Comparison of ENCODE assay signal across 25 cellular contexts in genomic region chr15:50669611-50670010, GRCh38.
"Had no signal": no experiment of that assay in that cellular context is flagged by ENCODE, and none has a peak within 500 bp of the region (broad histone marks: within the 10 kb centered on the region; RNA-seq: fewer than 3 reads in every experiment).

No MANE protein-coding gene starts in this region.

- H3K27me3 ChIP-seq: ascending aorta, breast epithelium, cardiac muscle cell, colonic mucosa, esophagus squamous epithelium had no signal

- H3K4me1 ChIP-seq: ascending aorta, breast epithelium, colonic mucosa had no signal

- ATAC-seq: activated CD4-positive, alpha-beta T cell treated with anti-CD3 and anti-CD28 coated beads for 36 hours; activated T-cell treated with anti-CD3 and anti-CD28 coated beads, Interleukin-2, amount 50 U/mL, for 4 hours; activated T-helper 17 cell treated with anti-CD3 and anti-CD28 coated beads, Interleukin-2, amount 50 U/mL, for 72 hours had no signal

- H3K9me3 Mint-ChIP-seq: activated CD4-positive, alpha-beta memory T cell treated with anti-CD3 and anti-CD28 coated beads for 36 hours; activated CD4-positive, alpha-beta T cell treated with anti-CD3 and anti-CD28 coated beads, Interleukin-2, amount 10 ng/mL, durations not matched to agents 24 days and 14 days; activated naive CD8-positive, alpha-beta T cell treated with anti-CD3 and anti-CD28 coated beads for 36 hours; activated T-cell treated with anti-CD3 and anti-CD28 coated beads, Interleukin-2, amount 50 U/mL, for 4 hours; activated T-helper 17 cell treated with anti-CD3 and anti-CD28 coated beads, Interleukin-2, amount 50 U/mL, for 72 hours; brain had no signal

- H3K27me3 Mint-ChIP-seq: activated CD4-positive, alpha-beta memory T cell treated with anti-CD3 and anti-CD28 coated beads for 36 hours; activated CD4-positive, alpha-beta T cell treated with anti-CD3 and anti-CD28 coated beads for 36 hours; activated CD4-positive, alpha-beta T cell treated with anti-CD3 and anti-CD28 coated beads, Interleukin-2, amount 10 ng/mL, durations not matched to agents 24 days and 14 days; activated naive CD8-positive, alpha-beta T cell treated with anti-CD3 and anti-CD28 coated beads for 36 hours; activated T-helper 17 cell treated with anti-CD3 and anti-CD28 coated beads, Interleukin-2, amount 50 U/mL, for 72 hours; brain had no signal

- H3K4me3 Mint-ChIP-seq: activated CD4-positive, alpha-beta memory T cell treated with anti-CD3 and anti-CD28 coated beads for 36 hours; activated CD4-positive, alpha-beta T cell treated with anti-CD3 and anti-CD28 coated beads for 36 hours; activated CD4-positive, alpha-beta T cell treated with anti-CD3 and anti-CD28 coated beads, Interleukin-2, amount 10 ng/mL, durations not matched to agents 24 days and 14 days; activated naive CD8-positive, alpha-beta T cell treated with anti-CD3 and anti-CD28 coated beads for 36 hours; activated T-cell treated with anti-CD3 and anti-CD28 coated beads, Interleukin-2, amount 50 U/mL, for 4 hours; activated T-helper 17 cell treated with anti-CD3 and anti-CD28 coated beads, Interleukin-2, amount 50 U/mL, for 72 hours; brain had no signal

- H3K4me3 ChIP-seq: ascending aorta, breast epithelium, cardiac muscle cell, colonic mucosa, esophagus squamous epithelium had no signal

- H3K27ac Mint-ChIP-seq: activated CD4-positive, alpha-beta memory T cell treated with anti-CD3 and anti-CD28 coated beads for 36 hours; activated CD4-positive, alpha-beta T cell treated with anti-CD3 and anti-CD28 coated beads for 36 hours; activated CD4-positive, alpha-beta T cell treated with anti-CD3 and anti-CD28 coated beads, Interleukin-2, amount 10 ng/mL, durations not matched to agents 24 days and 14 days; activated naive CD8-positive, alpha-beta T cell treated with anti-CD3 and anti-CD28 coated beads for 36 hours; activated T-helper 17 cell treated with anti-CD3 and anti-CD28 coated beads, Interleukin-2, amount 50 U/mL, for 72 hours had no signal

- DNase-seq: activated CD4-positive, alpha-beta memory T cell treated with anti-CD3 and anti-CD28 coated beads for 36 hours; activated CD4-positive, alpha-beta T cell treated with anti-CD3 and anti-CD28 coated beads for 36 hours; activated CD4-positive, alpha-beta T cell treated with anti-CD3 and anti-CD28 coated beads, Interleukin-2, amount 10 ng/mL, durations not matched to agents 24 days and 14 days; activated CD4-positive, CD25-positive, alpha-beta regulatory T cell; activated CD4-positive, CD25-positive, alpha-beta regulatory T cell treated with anti-CD3 and anti-CD28 coated beads, Interleukin-2, amount 50 U/mL, for 72 hours; activated effector memory CD4-positive, alpha-beta T cell treated with Interleukin-2 at 50 U/mL for 16 hours; activated gamma-delta T cell treated with Interleukin-2 at 50 U/mL for 16 hours; activated naive CD4-positive, alpha-beta T cell treated with anti-CD3 and anti-CD28 coated beads, Interleukin-2, amount 50 U/mL, for 16 hours; activated naive CD4-positive, alpha-beta T cell treated with Interleukin-2 at 50 U/mL for 16 hours; activated naive CD8-positive, alpha-beta T cell treated with anti-CD3 and anti-CD28 coated beads for 36 hours; activated T-cell treated with anti-CD3 and anti-CD28 coated beads, Interleukin-2, amount 50 U/mL, for 4 hours; central memory CD4-positive, alpha-beta T cell; cerebellar nuclear complex; colonic mucosa; effector CD8-positive, alpha-beta T cell; esophagus squamous epithelium; head of caudate nucleus; T-helper 1 cell; T-helper 2 cell had no signal

- H3K9me3 ChIP-seq: ascending aorta, breast epithelium, colonic mucosa, esophagus squamous epithelium had no signal

- H3K27ac ChIP-seq: ascending aorta, breast epithelium, cardiac muscle cell, colonic mucosa, epithelial cell of prostate, esophagus squamous epithelium had no signal

- H3K36me3 ChIP-seq: breast epithelium, colonic mucosa had no signal
